9 cellular contexts compared by ENCODE assay signal in genomic region chr10:4663162-4663992, GRCh38.
DNase-seq lines count a peak whose midpoint lies in the region; ATAC-seq, FAIRE-seq and TF ChIP-seq lines count a peak whose summit lies in the region.
"Had no signal": no experiment of that assay in that cellular context is flagged by ENCODE, and none has a peak within 500 bp of the region (broad histone marks: within the 10 kb centered on the region; RNA-seq: fewer than 3 reads in every experiment).

No MANE protein-coding gene starts in this region.

- TF ChIP-seq CTCF in PC-9 (conservative IDR thresholded peaks at IDR 0.05) (no peak), endothelial cell of umbilical vein (IDR thresholded peaks at IDR 0.05; ENCODE audit: extremely low read depth in 1 of 2, insufficient read depth in 1 of 2, low read depth in 1 of 2, low read length in 2 of 2) (no peak)

- H3K79me2 ChIP-seq in PC-9 (ENCODE audit: low read depth) (no peaks in the 10 kb centered on the region), endothelial cell of umbilical vein (ENCODE audit: control insufficient read depth, insufficient read depth, low read length) (peaks cover 26% of the 10 kb centered on the region)

- H3F3A ChIP-seq in PC-9 (ENCODE audit: insufficient read depth, low read depth), result peaks cover 10% of the 10 kb centered on the region

- H3K27me3 ChIP-seq in HUES6 (ENCODE audit: control insufficient read depth, insufficient read depth, low read length) (no peaks in the 10 kb centered on the region), PC-9 (ENCODE audit: insufficient read depth, low read depth) (no peaks in the 10 kb centered on the region), endothelial cell of umbilical vein (ENCODE audit: control insufficient read depth in 2 of 2, insufficient read depth in 2 of 2, low read length in 2 of 2) (no peaks in the 10 kb centered on the region), muscle layer of colon (ENCODE audit: control insufficient read depth in 1 of 2, insufficient read depth in 2 of 2, low read length in 2 of 2) (no peaks in the 10 kb centered on the region)

- CTCF ChIA-PET in PC-9 (lab: Charles Lee), result no interaction called here
- CTCF ChIA-PET in endothelial cell of umbilical vein (lab: Charles Lee), result interaction anchor here (0.6 to 2.5 kb wide), 8 partner anchors 9 to 107 kb away, joined by 3 to 10 read pairs (median 4); no protein-coding TSS in a partner anchor

- peak; percentile 89 for ATAC-seq in GM21529 (IDR thresholded peaks at IDR 0.05; ENCODE audit: unreplicated experiment)

- dilution Hi-C loops in endothelial cell of umbilical vein (cut with MboI; ENCODE audit: extremely low pct_ligation_motif_present, low sequenced_read_pairs), result no loop called here

- H3K9me3 ChIP-seq in HUES6 (ENCODE audit: control insufficient read depth, insufficient read depth, low read depth, low read length) (no peaks in the 10 kb centered on the region), PC-9 (ENCODE audit: insufficient read depth, low read depth) (no peaks in the 10 kb centered on the region; the same call in 1 of the 2 replicates), endothelial cell of umbilical vein (replicated peaks; ENCODE audit: control insufficient read depth, insufficient read depth, low read length) (no peaks in the 10 kb centered on the region), muscle layer of colon (ENCODE audit: low read length) (no peaks in the 10 kb centered on the region)

- H3K4me2 ChIP-seq in PC-9 (peak overlapping the region; percentile 78), endothelial cell of umbilical vein (ENCODE audit: insufficient read depth, low read length) (peak overlapping the region; percentile 49)

- H3K36me3 ChIP-seq in HUES6 (ENCODE audit: control insufficient read depth, insufficient read depth, low read length) (no peaks in the 10 kb centered on the region), PC-9 (ENCODE audit: low read depth) (no peaks in the 10 kb centered on the region), endothelial cell of umbilical vein (ENCODE audit: control insufficient read depth in 2 of 2, extremely low read depth in 1 of 2, insufficient read depth in 2 of 2, low read length in 2 of 2) (peaks cover 0 to 4% of the 10 kb centered on the region in 2 experiments), muscle layer of colon (ENCODE audit: insufficient read depth, low read length) (no peaks in the 10 kb centered on the region)

- no peaks in the 10 kb centered on the region for H3K9me2 ChIP-seq in PC-9 (ENCODE audit: insufficient read depth)

- H3K27ac ChIP-seq in HUES6 (ENCODE audit: low read depth, low read length) (peak overlapping the region; percentile 37; the same call in 1 of the 2 replicates), PC-9 (peak overlapping the region; percentile 96), endothelial cell of umbilical vein (ENCODE audit: insufficient read depth, low read depth, low read length) (peak overlapping the region; percentile 97), muscle layer of colon (ENCODE audit: low read depth, low read length) (peak overlapping the region; percentile 67)

- H2AFZ ChIP-seq in PC-9 (peak overlapping the region; percentile 75), endothelial cell of umbilical vein (ENCODE audit: low read depth, low read length) (no peak overlapping the region)

- H3K9ac ChIP-seq in HUES6 (ENCODE audit: low read length) (peak overlapping the region; percentile 2), endothelial cell of umbilical vein (replicated peaks; ENCODE audit: extremely low read depth, insufficient read depth, low read length) (peak overlapping the region; percentile 82), muscle layer of colon (ENCODE audit: low read length) (peak overlapping the region; percentile 31)

- no peak overlapping the region for H3K4me3 ChIP-seq in HUES6 (ENCODE audit: low read depth, low read length)
- peak overlapping the region; percentile 17; the same call in 1 of the 2 replicates for H3K4me3 ChIP-seq in PC-9
- H3K4me3 ChIP-seq in endothelial cell of umbilical vein (replicated peaks in 1 of 3; ENCODE audit: insufficient read depth in 1 of 3, low read depth in 1 of 3, low read length in 3 of 3), result no peak overlapping the region
- peak overlapping the region in 1 of 2 donors; percentile 17 for H3K4me3 ChIP-seq in muscle layer of colon (ENCODE audit: low read depth in 1 of 2, low read length in 2 of 2)

- peak; percentile 65 for TF ChIP-seq POLR2A in endothelial cell of umbilical vein (IDR thresholded peaks at IDR 0.05; ENCODE audit: low read depth, low read length)

- no peaks in the 10 kb centered on the region for H4K20me1 ChIP-seq in PC-9 (ENCODE audit: insufficient read depth)
- H4K20me1 ChIP-seq in endothelial cell of umbilical vein (replicated peaks; ENCODE audit: control insufficient read depth, extremely low read depth, insufficient read depth, low read length), result no peaks in the 10 kb centered on the region

- TSS peak; percentile 96 for BruUV-seq in PC-9 (replicated peaks; lab: Mats Ljungman, UMichigan)
- BruUV-seq in endothelial cell of umbilical vein (replicated peaks; lab: Mats Ljungman, UMichigan), result TSS peak; percentile 97

- peaks cover 10% of the 10 kb centered on the region; the same call in 1 of the 2 replicates for H3K4me1 ChIP-seq in HUES6 (ENCODE audit: control insufficient read depth, insufficient read depth, low read length)
- peaks cover 24% of the 10 kb centered on the region for H3K4me1 ChIP-seq in PC-9 (replicated peaks; ENCODE audit: insufficient read depth)
- H3K4me1 ChIP-seq in endothelial cell of umbilical vein (ENCODE audit: control insufficient read depth, extremely low read depth, insufficient read depth, low read length), result peaks cover 23% of the 10 kb centered on the region
- H3K4me1 ChIP-seq in muscle layer of colon (ENCODE audit: insufficient read depth, low read length), result peaks cover 30% of the 10 kb centered on the region

- H3K9me1 ChIP-seq in endothelial cell of umbilical vein (replicated peaks; ENCODE audit: control insufficient read depth, extremely low read depth, insufficient read depth, low read length), result no peaks in the 10 kb centered on the region

- intact Hi-C loops in PC-9 (cut with micrococcal nuclease; ENCODE audit: unreplicated experiment) (loop anchor here (2.0 to 5.0 kb wide), 9 partner anchors 23 to 1196 kb away; partner anchors contain the start of gene KLF6), endothelial cell of umbilical vein (cut with micrococcal nuclease) (loop anchor here (2.0 to 5.0 kb wide), 10 partner anchors 13 to 1211 kb away; partner anchors contain the start of gene KLF6)

- peak; percentile 91 for FAIRE-seq in endothelial cell of umbilical vein (lab: Jason Lieb, UNC)
- FAIRE-seq in GM19239 (lab: Jason Lieb, UNC), result no peak

- POLR2A ChIA-PET in PC-9 (lab: Charles Lee; ENCODE audit: unreplicated experiment), result interaction anchor here (0.6 to 1.0 kb wide), 4 partner anchors 62 to 1465 kb away, joined by 3 to 7 read pairs (median 5); no protein-coding TSS in a partner anchor
- POLR2A ChIA-PET in endothelial cell of umbilical vein (lab: Charles Lee), result interaction anchor here (2.3 kb wide), 1 partner anchor 12 kb away, joined by 10 read pairs; no protein-coding TSS in a partner anchor

- peak; percentile 98 for DNase-seq in EH (ENCODE audit: low read depth)
- peak; percentile 75 to 94 for DNase-seq in PC-9
- DNase-seq in endothelial cell of umbilical vein (ENCODE audit: low read depth, low spot score), result peak; percentile 97
- DNase-seq in SKM-1 (lab: John Stamatoyannopoulos, UW; ENCODE audit: unreplicated experiment), result no peak
- no peak for DNase-seq in GM19239 (ENCODE audit: insufficient read length, low spot score)
- DNase-seq: activated naive CD8-positive, alpha-beta T cell treated with anti-CD3 and anti-CD28 coated beads, Interleukin-2, amount 10 ng/mL, durations not matched to agents 7 days and 5 days had no signal

TF ChIP-seq in endothelial cell of umbilical vein, 7 proteins besides CTCF, POLR2A, EP300 and RAD21:
- TF ChIP-seq JUN (IDR thresholded peaks at IDR 0.05; ENCODE audit: borderline replicate concordance, insufficient read depth, insufficient read length, low read depth) (peak; percentile 96), MYC (IDR thresholded peaks at IDR 0.05; ENCODE audit: low read depth, low read length) (peak; percentile 94), GATA2 (IDR thresholded peaks at IDR 0.05; ENCODE audit: insufficient read depth, insufficient read length, low read depth, low read length) (peak; percentile 45), FOS (IDR thresholded peaks at IDR 0.05; ENCODE audit: borderline replicate concordance, insufficient read depth, low read length) (peak; percentile 98), EZH2 (IDR thresholded peaks at IDR 0.05; ENCODE audit: borderline replicate concordance, low read depth, low read length, severe bottlenecking) (no peak), POLR2AphosphoS5 (IDR thresholded peaks at IDR 0.05; ENCODE audit: insufficient read depth, low read depth, low read length) (peak; percentile 78)
- TF ChIP-seq, protein P1, sequence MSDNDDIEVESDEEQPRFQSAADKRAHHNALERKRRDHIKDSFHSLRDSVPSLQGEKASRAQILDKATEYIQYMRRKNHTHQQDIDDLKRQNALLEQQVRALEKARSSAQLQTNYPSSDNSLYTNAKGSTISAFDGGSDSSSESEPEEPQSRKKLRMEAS (IDR thresholded peaks at IDR 0.05; ENCODE audit: insufficient read depth, insufficient read length), result peak; percentile 96

Comparison
In these comparisons a context has a peak if more than half of its experiments do, and no peak if none do; other contexts are left out.
1. DNase-seq: peak in EH (single experiment), PC-9 (2 of 2) and endothelial cell of umbilical vein (single experiment); none in SKM-1 (single experiment) and GM19239 (single experiment).
2. H3K27ac ChIP-seq: peak in every context shown above with its lines; median percentile 97 in endothelial cell of umbilical vein; 96 in PC-9; 67 in muscle layer of colon; 37 in HUES6.
3. H3K9ac ChIP-seq: peak in every context shown above with its lines; median percentile 82 in endothelial cell of umbilical vein; 31 in muscle layer of colon; 2 in HUES6.